ENCODE assay signal across 8 cellular contexts in genomic region chr10:87865201-87866025, GRCh38. TPM values are rescaled to one million over a fixed set of nuclear protein-coding genes. Genes with fewer than 3 reads are reported as not detected.
DNase-seq lines count a peak whose midpoint lies in the region; ATAC-seq and TF ChIP-seq lines count a peak whose summit lies in the region.

No MANE protein-coding gene starts in this region.

- no peaks in the 10 kb centered on the region for H3K36me3 ChIP-seq in kidney epithelial cell (ENCODE audit: control insufficient read depth, insufficient read depth, low read length)
- H3K36me3 ChIP-seq in thoracic aorta = no peaks in the 10 kb centered on the region

- H3K27me3 ChIP-seq in kidney epithelial cell (ENCODE audit: control insufficient read depth, insufficient read depth, low read length) = no peaks in the 10 kb centered on the region
- H3K27me3 ChIP-seq in thoracic aorta (replicated peaks; ENCODE audit: insufficient read depth) = no peaks in the 10 kb centered on the region

- H3K4me3 ChIP-seq in kidney epithelial cell (ENCODE audit: low read depth, low read length) = peak overlapping the region; percentile 76
- peak overlapping the region; percentile 94 for H3K4me3 ChIP-seq in thoracic aorta

- no peaks in the 10 kb centered on the region for H3K27me3 Mint-ChIP-seq in activated CD4-positive, alpha-beta T cell treated with anti-CD3 and anti-CD28 coated beads, Interleukin-2, amount 10 ng/mL, durations not matched to agents 7 days and 5 days
- H3K27me3 Mint-ChIP-seq in activated T-helper 17 cell treated with anti-CD3 and anti-CD28 coated beads, Interleukin-2, amount 50 U/mL, for 72 hours = no peaks in the 10 kb centered on the region

- TF ChIP-seq CTCF in kidney epithelial cell (IDR thresholded peaks at IDR 0.05; ENCODE audit: insufficient read depth, low read length, poor library complexity, severe bottlenecking) = no peak
- TF ChIP-seq CTCF in thoracic aorta (IDR thresholded peaks at IDR 0.05) = no peak

- CTCF ChIA-PET in activated CD4-positive, alpha-beta T cell treated with anti-CD3 and anti-CD28 coated beads, Interleukin-2, amount 10 ng/mL, durations not matched to agents 7 days and 5 days (lab: Charles Lee) = interaction anchor here (1.0 kb wide), 1 partner anchor 46 kb away, joined by 3 read pairs; no protein-coding TSS in a partner anchor

- DNase-seq in activated CD4-positive, alpha-beta T cell treated with anti-CD3 and anti-CD28 coated beads, Interleukin-2, amount 10 ng/mL, durations not matched to agents 7 days and 5 days = no peak
- no peak for DNase-seq in activated CD4-positive, alpha-beta T cell treated with anti-CD3 and anti-CD28 coated beads for 4 hours
- DNase-seq in kidney epithelial cell (ENCODE audit: low read depth) (no peak), thoracic aorta (ENCODE audit: low spot score) (no peak), NCI-H524 treated with DMSO at 0.1 percent for 48 hours (lab: John Stamatoyannopoulos, UW) (no peak), T-helper 9 cell (no peak)

- H3K9me3 Mint-ChIP-seq in activated CD4-positive, alpha-beta T cell treated with anti-CD3 and anti-CD28 coated beads, Interleukin-2, amount 10 ng/mL, durations not matched to agents 7 days and 5 days = no peaks in the 10 kb centered on the region
- no peaks in the 10 kb centered on the region for H3K9me3 Mint-ChIP-seq in activated T-helper 17 cell treated with anti-CD3 and anti-CD28 coated beads, Interleukin-2, amount 50 U/mL, for 72 hours

- H3K27ac Mint-ChIP-seq in activated CD4-positive, alpha-beta T cell treated with anti-CD3 and anti-CD28 coated beads, Interleukin-2, amount 10 ng/mL, durations not matched to agents 7 days and 5 days = peak overlapping the region; percentile 83
- H3K27ac Mint-ChIP-seq in activated T-helper 17 cell treated with anti-CD3 and anti-CD28 coated beads, Interleukin-2, amount 50 U/mL, for 72 hours = peak overlapping the region; percentile 90

- POLR2A ChIA-PET in activated CD4-positive, alpha-beta T cell treated with anti-CD3 and anti-CD28 coated beads, Interleukin-2, amount 10 ng/mL, durations not matched to agents 7 days and 5 days (lab: Charles Lee) = interaction anchor here (0.6 kb wide), 1 partner anchor 42 kb away, joined by 6 read pairs; no protein-coding TSS in a partner anchor

- H3K36me3 Mint-ChIP-seq in activated CD4-positive, alpha-beta T cell treated with anti-CD3 and anti-CD28 coated beads, Interleukin-2, amount 10 ng/mL, durations not matched to agents 7 days and 5 days (ENCODE audit: low read depth) = peaks cover 44% of the 10 kb centered on the region
- H3K36me3 Mint-ChIP-seq in activated T-helper 17 cell treated with anti-CD3 and anti-CD28 coated beads, Interleukin-2, amount 50 U/mL, for 72 hours (ENCODE audit: low read depth) = peaks cover 52% of the 10 kb centered on the region

- no peak for ATAC-seq in activated T-helper 17 cell treated with anti-CD3 and anti-CD28 coated beads, Interleukin-2, amount 50 U/mL, for 72 hours (replicated peaks)
- no peak for ATAC-seq in thoracic aorta (ENCODE audit: insufficient number of reproducible peaks, low FRiP score, low read depth)
- ATAC-seq in GM19452 (IDR thresholded peaks at IDR 0.05; ENCODE audit: unreplicated experiment) = no peak

- no peaks in the 10 kb centered on the region for H3K9me3 ChIP-seq in thoracic aorta

- H3K4me1 Mint-ChIP-seq in activated CD4-positive, alpha-beta T cell treated with anti-CD3 and anti-CD28 coated beads, Interleukin-2, amount 10 ng/mL, durations not matched to agents 7 days and 5 days = peaks cover 47% of the 10 kb centered on the region
- peaks cover 27% of the 10 kb centered on the region for H3K4me1 Mint-ChIP-seq in activated T-helper 17 cell treated with anti-CD3 and anti-CD28 coated beads, Interleukin-2, amount 50 U/mL, for 72 hours

- H3K4me1 ChIP-seq in thoracic aorta (ENCODE audit: control insufficient read depth in 1 of 2, low read depth in 2 of 2) = peaks cover 7 to 33% of the 10 kb centered on the region in 2 donors

- H3K27ac ChIP-seq in thoracic aorta = peak overlapping the region; percentile 97 to 99

- H3K4me3 Mint-ChIP-seq in activated CD4-positive, alpha-beta T cell treated with anti-CD3 and anti-CD28 coated beads, Interleukin-2, amount 10 ng/mL, durations not matched to agents 7 days and 5 days = peak overlapping the region; percentile 95
- peak overlapping the region; percentile 96 for H3K4me3 Mint-ChIP-seq in activated T-helper 17 cell treated with anti-CD3 and anti-CD28 coated beads, Interleukin-2, amount 50 U/mL, for 72 hours

RNA-seq across cellular contexts. Expression of gene PTEN, which starts 2.0 kb away (rescaled TPM):
- 10 to 100 TPM; 91.3 to 93.9 TPM for total RNA-seq in activated CD4-positive, alpha-beta T cell treated with anti-CD3 and anti-CD28 coated beads, Interleukin-2, amount 10 ng/mL, durations not matched to agents 7 days and 5 days
- 10 to 100 TPM; 64.2 to 65.8 TPM for total RNA-seq in activated T-helper 17 cell treated with anti-CD3 and anti-CD28 coated beads, Interleukin-2, amount 50 U/mL, for 72 hours
- total RNA-seq in kidney epithelial cell = 39.3 and 39.4 TPM in 2 replicates
- total RNA-seq in thoracic aorta = 100 to 1,000 TPM; 146 to 168 TPM

RNA-seq across cellular contexts. Expression of gene KLLN, which starts 2.1 kb away (rescaled TPM):
- total RNA-seq in activated CD4-positive, alpha-beta T cell treated with anti-CD3 and anti-CD28 coated beads, Interleukin-2, amount 10 ng/mL, durations not matched to agents 7 days and 5 days = 1 to 10 TPM; 1.1 to 1.3 TPM
- under 1 TPM; 0.45 to 0.78 TPM for total RNA-seq in activated T-helper 17 cell treated with anti-CD3 and anti-CD28 coated beads, Interleukin-2, amount 50 U/mL, for 72 hours
- 1.0 TPM in 2 replicates for total RNA-seq in kidney epithelial cell
- under 1 TPM; 0.14 TPM for total RNA-seq in thoracic aorta

RNA-seq across cellular contexts. Expression of gene ATAD1, which starts 47.4 kb away (rescaled TPM):
- 10 to 100 TPM; 42.9 to 45.9 TPM for total RNA-seq in activated CD4-positive, alpha-beta T cell treated with anti-CD3 and anti-CD28 coated beads, Interleukin-2, amount 10 ng/mL, durations not matched to agents 7 days and 5 days
- 10 to 100 TPM; 31.2 to 45.9 TPM for total RNA-seq in activated T-helper 17 cell treated with anti-CD3 and anti-CD28 coated beads, Interleukin-2, amount 50 U/mL, for 72 hours
- total RNA-seq in kidney epithelial cell (39.4 and 48.0 TPM in 2 replicates), thoracic aorta (10 to 100 TPM; 25.3 to 29.1 TPM)
